In the genomic region with DNA sequence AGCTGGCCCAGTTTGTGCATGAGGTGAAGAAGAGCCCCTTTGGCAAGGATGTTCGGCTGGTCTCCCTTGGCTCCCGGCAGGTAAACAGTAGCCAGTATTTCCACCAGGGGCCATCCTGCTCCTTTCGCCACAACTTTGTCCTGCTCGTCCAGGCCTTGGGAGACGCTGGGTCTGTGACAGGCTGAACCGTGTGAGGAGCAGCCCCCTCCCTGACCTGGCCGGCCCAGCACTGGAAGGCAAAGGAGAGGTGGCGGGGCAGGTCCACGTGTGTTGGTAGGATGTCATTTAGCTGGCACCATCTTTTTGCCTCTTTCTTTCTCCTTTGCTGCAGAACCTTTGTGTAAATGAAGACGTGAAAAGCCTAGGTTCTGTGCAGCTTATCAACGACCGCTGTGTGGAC, we compare ENCODE assay signal across 34 cellular contexts.
"Had no signal": no experiment of that assay in that cellular context is flagged by ENCODE, and none has a peak within 500 bp of the region (broad histone marks: within the 10 kb centered on the region; RNA-seq: fewer than 3 reads in every experiment).

No MANE protein-coding gene starts in this region.

- H3K27ac Mint-ChIP-seq: activated B cell treated with CpG ODN at 0.5 μM for 24 hours; activated CD4-positive, alpha-beta memory T cell treated with anti-CD3 and anti-CD28 coated beads for 36 hours; activated CD4-positive, alpha-beta T cell treated with anti-CD3 and anti-CD28 coated beads, Interleukin-2, amount 10 ng/mL, durations not matched to agents 24 days and 14 days; activated CD8-positive, alpha-beta T cell treated with anti-CD3 and anti-CD28 coated beads for 36 hours; activated naive CD4-positive, alpha-beta T cell treated with anti-CD3 and anti-CD28 coated beads, Interleukin-2, amount 10 ng/mL, durations not matched to agents 7 days and 5 days; activated naive CD4-positive, alpha-beta T cell treated with anti-CD3 and anti-CD28 coated beads, Interleukin-2, amount 50 U/mL, for 24 hours; activated naive CD8-positive, alpha-beta T cell; activated naive CD8-positive, alpha-beta T cell treated with anti-CD3 and anti-CD28 coated beads, Interleukin-2, amount 10 ng/mL, durations not matched to agents 7 days and 5 days; activated naive CD8-positive, alpha-beta T cell treated with anti-CD3 and anti-CD28 coated beads, Interleukin-2, amount 50 U/mL, for 24 hours; activated T-cell treated with anti-CD3 and anti-CD28 coated beads, Interleukin-2, amount 50 U/mL, for 72 hours; activated T-helper 1 cell treated with anti-CD3 and anti-CD28 coated beads, Interleukin-12 subunit alpha, Interleukin-12 subunit beta, Interleukin-2, Interleukin-4 antibody, amounts not matched to agents 30 ng/mL and 10 ng/mL and 1 ng/mL, durations not matched to agents 14 hours and 24 hours and 36 hours; activated T-helper 17 cell treated with anti-CD3 and anti-CD28 coated beads, Interleukin-2, amount 50 U/mL, for 72 hours; brain; T-helper 1 cell treated with Interleukin-12 subunit alpha and Interleukin-12 subunit beta and Interleukin-4 antibody, amounts not matched to agents 30 μg/mL and 1 μg/mL, for 36 hours; T-helper 2 cell treated with Interferon-gamma antibody and Interleukin-4, amounts not matched to agents 5 μg/mL and 100 μg/mL, for 36 hours had no signal

- H3K4me3 ChIP-seq: ascending aorta, cardiac muscle cell had no signal

- H3K27me3 Mint-ChIP-seq: activated B cell treated with CpG ODN at 0.5 μM for 24 hours; activated CD4-positive, alpha-beta memory T cell treated with anti-CD3 and anti-CD28 coated beads for 36 hours; activated CD4-positive, alpha-beta T cell treated with anti-CD3 and anti-CD28 coated beads, Interleukin-2, amount 10 ng/mL, durations not matched to agents 24 days and 14 days; activated CD8-positive, alpha-beta T cell treated with anti-CD3 and anti-CD28 coated beads for 36 hours; activated naive CD4-positive, alpha-beta T cell treated with anti-CD3 and anti-CD28 coated beads, Interleukin-2, amount 10 ng/mL, durations not matched to agents 7 days and 5 days; activated naive CD4-positive, alpha-beta T cell treated with anti-CD3 and anti-CD28 coated beads, Interleukin-2, amount 50 U/mL, for 24 hours; activated naive CD8-positive, alpha-beta T cell; activated naive CD8-positive, alpha-beta T cell treated with anti-CD3 and anti-CD28 coated beads, Interleukin-2, amount 10 ng/mL, durations not matched to agents 7 days and 5 days; activated naive CD8-positive, alpha-beta T cell treated with anti-CD3 and anti-CD28 coated beads, Interleukin-2, amount 50 U/mL, for 24 hours; activated T-helper 17 cell treated with anti-CD3 and anti-CD28 coated beads, Interleukin-2, amount 50 U/mL, for 72 hours; brain; central memory CD8-positive, alpha-beta T cell had no signal

- ATAC-seq: activated CD8-positive, alpha-beta T cell treated with anti-CD3 and anti-CD28 coated beads for 36 hours; activated naive CD8-positive, alpha-beta T cell treated with anti-CD3 and anti-CD28 coated beads, Interleukin-2, amount 50 U/mL, for 24 hours; activated T-cell treated with anti-CD3 and anti-CD28 coated beads, Interleukin-2, amount 50 U/mL, for 4 hours; activated T-cell treated with anti-CD3 and anti-CD28 coated beads, Interleukin-2, amount 50 U/mL, for 72 hours; activated T-helper 17 cell treated with anti-CD3 and anti-CD28 coated beads, Interleukin-2, amount 50 U/mL, for 72 hours had no signal

- H3K36me3 Mint-ChIP-seq: activated naive CD8-positive, alpha-beta T cell; activated naive CD8-positive, alpha-beta T cell treated with anti-CD3 and anti-CD28 coated beads, Interleukin-2, amount 10 ng/mL, durations not matched to agents 7 days and 5 days had no signal

- DNase-seq: activated B cell treated with CpG ODN at 0.5 μM for 24 hours; activated CD4-positive, alpha-beta memory T cell treated with anti-CD3 and anti-CD28 coated beads for 36 hours; activated CD4-positive, alpha-beta T cell treated with anti-CD3 and anti-CD28 coated beads for 4 hours; activated CD4-positive, alpha-beta T cell treated with anti-CD3 and anti-CD28 coated beads, Interleukin-2, amount 10 ng/mL, durations not matched to agents 24 days and 14 days; activated CD4-positive, alpha-beta T cell treated with anti-CD3 and anti-CD28 coated beads, Interleukin-2, amount 50 U/mL, for 1 hour; activated CD4-positive, alpha-beta T cell treated with anti-CD3 and anti-CD28 coated beads, Interleukin-2, amount 50 U/mL, for 4 hours; activated CD4-positive, CD25-positive, alpha-beta regulatory T cell treated with anti-CD3 and anti-CD28 coated beads, Interleukin-2, amount 50 U/mL, for 72 hours; activated CD8-positive, alpha-beta memory T cell treated with anti-CD3 and anti-CD28 coated beads, Interleukin-2, amount 50 U/mL, for 4 hours; activated CD8-positive, alpha-beta T cell treated with anti-CD3 and anti-CD28 coated beads for 36 hours; activated gamma-delta T cell; activated naive CD4-positive, alpha-beta T cell treated with anti-CD3 and anti-CD28 coated beads, Interleukin-2, amount 10 ng/mL, durations not matched to agents 7 days and 5 days; activated naive CD4-positive, alpha-beta T cell treated with Interleukin-2 at 50 U/mL for 16 hours; activated naive CD8-positive, alpha-beta T cell treated with anti-CD3 and anti-CD28 coated beads, Interleukin-2, amount 10 ng/mL, durations not matched to agents 7 days and 5 days; activated naive CD8-positive, alpha-beta T cell treated with anti-CD3 and anti-CD28 coated beads, Interleukin-2, amount 50 U/mL, for 24 hours; activated T-cell treated with anti-CD3 and anti-CD28 coated beads for 4 hours; activated T-cell treated with anti-CD3 and anti-CD28 coated beads, Interleukin-2, amount 50 U/mL, for 1 hour; activated T-cell treated with anti-CD3 and anti-CD28 coated beads, Interleukin-2, amount 50 U/mL, for 4 hours; activated T-cell treated with anti-CD3 and anti-CD28 coated beads, Interleukin-2, amount 50 U/mL, for 72 hours; amygdala; anterior cingulate cortex; caudate nucleus; T-helper 1 cell; T-helper 2 cell; T-helper 9 cell had no signal

- H3K4me3 Mint-ChIP-seq: activated B cell treated with CpG ODN at 0.5 μM for 24 hours; activated CD4-positive, alpha-beta memory T cell treated with anti-CD3 and anti-CD28 coated beads for 36 hours; activated CD4-positive, alpha-beta T cell treated with anti-CD3 and anti-CD28 coated beads, Interleukin-2, amount 10 ng/mL, durations not matched to agents 24 days and 14 days; activated CD8-positive, alpha-beta T cell treated with anti-CD3 and anti-CD28 coated beads for 36 hours; activated naive CD4-positive, alpha-beta T cell treated with anti-CD3 and anti-CD28 coated beads, Interleukin-2, amount 10 ng/mL, durations not matched to agents 7 days and 5 days; activated naive CD4-positive, alpha-beta T cell treated with anti-CD3 and anti-CD28 coated beads, Interleukin-2, amount 50 U/mL, for 24 hours; activated naive CD8-positive, alpha-beta T cell; activated naive CD8-positive, alpha-beta T cell treated with anti-CD3 and anti-CD28 coated beads, Interleukin-2, amount 10 ng/mL, durations not matched to agents 7 days and 5 days; activated naive CD8-positive, alpha-beta T cell treated with anti-CD3 and anti-CD28 coated beads, Interleukin-2, amount 50 U/mL, for 24 hours; activated T-cell treated with anti-CD3 and anti-CD28 coated beads, Interleukin-2, amount 50 U/mL, for 4 hours; activated T-cell treated with anti-CD3 and anti-CD28 coated beads, Interleukin-2, amount 50 U/mL, for 72 hours; activated T-helper 1 cell treated with anti-CD3 and anti-CD28 coated beads, Interleukin-12 subunit alpha, Interleukin-12 subunit beta, Interleukin-2, Interleukin-4 antibody, amounts not matched to agents 30 ng/mL and 10 ng/mL and 1 ng/mL, durations not matched to agents 14 hours and 24 hours and 36 hours; activated T-helper 17 cell treated with anti-CD3 and anti-CD28 coated beads, Interleukin-2, amount 50 U/mL, for 72 hours; brain; central memory CD8-positive, alpha-beta T cell; T-helper 1 cell treated with Interleukin-12 subunit alpha and Interleukin-12 subunit beta and Interleukin-4 antibody, amounts not matched to agents 30 μg/mL and 1 μg/mL, for 36 hours; T-helper 2 cell treated with Interferon-gamma antibody and Interleukin-4, amounts not matched to agents 5 μg/mL and 100 μg/mL, for 36 hours had no signal

- H3K4me1 Mint-ChIP-seq: activated B cell treated with CpG ODN at 0.5 μM for 24 hours; activated CD4-positive, alpha-beta T cell treated with anti-CD3 and anti-CD28 coated beads, Interleukin-2, amount 10 ng/mL, durations not matched to agents 24 days and 14 days; activated naive CD4-positive, alpha-beta T cell treated with anti-CD3 and anti-CD28 coated beads, Interleukin-2, amount 10 ng/mL, durations not matched to agents 7 days and 5 days; activated naive CD4-positive, alpha-beta T cell treated with anti-CD3 and anti-CD28 coated beads, Interleukin-2, amount 50 U/mL, for 24 hours; activated naive CD8-positive, alpha-beta T cell treated with anti-CD3 and anti-CD28 coated beads, Interleukin-2, amount 10 ng/mL, durations not matched to agents 7 days and 5 days; activated naive CD8-positive, alpha-beta T cell treated with anti-CD3 and anti-CD28 coated beads, Interleukin-2, amount 50 U/mL, for 24 hours; activated T-helper 17 cell treated with anti-CD3 and anti-CD28 coated beads, Interleukin-2, amount 50 U/mL, for 72 hours; brain; central memory CD8-positive, alpha-beta T cell had no signal

- H3K27me3 ChIP-seq: ascending aorta, cardiac muscle cell had no signal

- H3K9me3 Mint-ChIP-seq: activated B cell treated with CpG ODN at 0.5 μM for 24 hours; activated CD4-positive, alpha-beta memory T cell treated with anti-CD3 and anti-CD28 coated beads for 36 hours; activated CD4-positive, alpha-beta T cell treated with anti-CD3 and anti-CD28 coated beads, Interleukin-2, amount 10 ng/mL, durations not matched to agents 24 days and 14 days; activated CD8-positive, alpha-beta T cell treated with anti-CD3 and anti-CD28 coated beads for 36 hours; activated naive CD4-positive, alpha-beta T cell treated with anti-CD3 and anti-CD28 coated beads, Interleukin-2, amount 10 ng/mL, durations not matched to agents 7 days and 5 days; activated naive CD4-positive, alpha-beta T cell treated with anti-CD3 and anti-CD28 coated beads, Interleukin-2, amount 50 U/mL, for 24 hours; activated naive CD8-positive, alpha-beta T cell treated with anti-CD3 and anti-CD28 coated beads, Interleukin-2, amount 10 ng/mL, durations not matched to agents 7 days and 5 days; activated naive CD8-positive, alpha-beta T cell treated with anti-CD3 and anti-CD28 coated beads, Interleukin-2, amount 50 U/mL, for 24 hours; activated T-cell treated with anti-CD3 and anti-CD28 coated beads, Interleukin-2, amount 50 U/mL, for 4 hours; activated T-cell treated with anti-CD3 and anti-CD28 coated beads, Interleukin-2, amount 50 U/mL, for 72 hours; activated T-helper 1 cell treated with anti-CD3 and anti-CD28 coated beads, Interleukin-12 subunit alpha, Interleukin-12 subunit beta, Interleukin-2, Interleukin-4 antibody, amounts not matched to agents 30 ng/mL and 10 ng/mL and 1 ng/mL, durations not matched to agents 14 hours and 24 hours and 36 hours; activated T-helper 17 cell treated with anti-CD3 and anti-CD28 coated beads, Interleukin-2, amount 50 U/mL, for 72 hours; brain; central memory CD8-positive, alpha-beta T cell; T-helper 1 cell treated with Interleukin-12 subunit alpha and Interleukin-12 subunit beta and Interleukin-4 antibody, amounts not matched to agents 30 μg/mL and 1 μg/mL, for 36 hours; T-helper 2 cell treated with Interferon-gamma antibody and Interleukin-4, amounts not matched to agents 5 μg/mL and 100 μg/mL, for 36 hours had no signal

- H3K36me3 ChIP-seq: ascending aorta had no signal
